In the genomic region with DNA sequence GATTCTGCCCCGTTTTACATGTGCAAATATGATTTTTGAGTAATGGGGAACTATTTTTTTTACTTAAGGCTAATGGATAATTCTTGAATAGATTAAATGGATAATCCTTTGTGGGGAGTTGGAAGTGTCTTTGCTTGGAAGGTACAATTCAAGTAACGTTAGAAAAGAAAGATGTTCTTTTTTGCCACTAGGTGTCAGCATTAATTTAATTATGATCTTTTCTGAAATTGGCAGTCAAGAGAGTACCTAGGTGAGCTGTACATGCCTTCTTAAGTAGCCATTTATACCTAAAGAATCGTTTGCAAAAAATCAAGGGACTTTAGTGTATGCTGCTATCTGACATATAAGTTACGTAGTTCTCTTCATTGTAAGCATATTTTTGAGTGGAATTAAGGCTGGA, we compare ENCODE assay signal across 8 cellular contexts. TPM values are rescaled to one million over a fixed set of nuclear protein-coding genes. Genes with fewer than 3 reads are reported as not detected.
DNase-seq lines count a peak whose midpoint lies in the region; ATAC-seq and TF ChIP-seq lines count a peak whose summit lies in the region.

No MANE protein-coding gene starts in this region.

- H3K9me3 ChIP-seq in BE2C, result no peaks in the 10 kb centered on the region
- H3K9me3 ChIP-seq in OCI-LY7 (ENCODE audit: low read length), result no peaks in the 10 kb centered on the region
- no peaks in the 10 kb centered on the region for H3K9me3 ChIP-seq in lower lobe of right lung

- DNase-seq in BE2C (no peak), OCI-LY7 (ENCODE audit: low spot score) (peak; percentile 78), cerebellar cortex (ENCODE audit: low spot score) (peak; percentile 87), lower lobe of right lung (no peak), OCI-M2 (lab: John Stamatoyannopoulos, UW; ENCODE audit: unreplicated experiment) (no peak)

- peaks cover 6% of the 10 kb centered on the region for H4K20me1 ChIP-seq in KMS-11 (ENCODE audit: insufficient read depth)
- no peaks in the 10 kb centered on the region for H4K20me1 ChIP-seq in OCI-LY7 (ENCODE audit: insufficient read depth, low read length)

- H3K27me3 ChIP-seq in BE2C (no peaks in the 10 kb centered on the region), KMS-11 (ENCODE audit: insufficient read depth, low read depth) (no peaks in the 10 kb centered on the region), lower lobe of right lung (ENCODE audit: low read depth) (no peaks in the 10 kb centered on the region)

- no peak overlapping the region for H2AFZ ChIP-seq in KMS-11 (ENCODE audit: low read depth)
- H2AFZ ChIP-seq in OCI-LY7 (ENCODE audit: low read length), result no peak overlapping the region

- ATAC-seq in GM18511 (IDR thresholded peaks at IDR 0.05; ENCODE audit: unreplicated experiment) (peak; percentile 39), lower lobe of right lung (peak in 1 of 2 donors; percentile 50), GM18870 (IDR thresholded peaks at IDR 0.05; ENCODE audit: unreplicated experiment) (no peak)

- TF ChIP-seq CTCF in BE2C (IDR thresholded peaks at IDR 0.05; ENCODE audit: low read depth, low read length) (peak; percentile 25), KMS-11 (conservative IDR thresholded peaks at IDR 0.05; ENCODE audit: low read depth, low read length) (peak; percentile 83), OCI-LY7 (conservative IDR thresholded peaks at IDR 0.05; ENCODE audit: low read length) (peak; percentile 83), lower lobe of right lung (IDR thresholded peaks at IDR 0.05) (peak; percentile 52)

- H3K36me3 ChIP-seq in BE2C (peaks cover 16% of the 10 kb centered on the region), KMS-11 (ENCODE audit: insufficient read depth) (no peaks in the 10 kb centered on the region), OCI-LY7 (ENCODE audit: insufficient read depth, low read length) (peaks cover 20% of the 10 kb centered on the region), lower lobe of right lung (peaks cover 11% of the 10 kb centered on the region)

- H3K4me2 ChIP-seq in KMS-11 (peak overlapping the region; percentile 79), OCI-LY7 (ENCODE audit: low read length) (peak overlapping the region; percentile 70)

- CTCF ChIA-PET in OCI-LY7 (lab: Charles Lee; ENCODE audit: unreplicated experiment), result interaction anchor here (0.7 kb wide), 1 partner anchor 341 kb away, joined by 6 read pairs; no protein-coding TSS in a partner anchor

- H3K27ac ChIP-seq in KMS-11, result no peak overlapping the region
- peak overlapping the region; percentile 74 for H3K27ac ChIP-seq in OCI-LY7 (ENCODE audit: low read depth, low read length, poor library complexity, severe bottlenecking)
- H3K27ac ChIP-seq in lower lobe of right lung, result no peak overlapping the region

- H3K9me2 ChIP-seq in OCI-LY7 (ENCODE audit: insufficient read depth, low read length), result no peaks in the 10 kb centered on the region

- H3K4me1 ChIP-seq in BE2C (no peaks in the 10 kb centered on the region; the same call in 1 of the 2 replicates), KMS-11 (ENCODE audit: low read depth, poor library complexity, severe bottlenecking) (peaks cover 25% of the 10 kb centered on the region), OCI-LY7 (ENCODE audit: insufficient read depth, low read length, poor library complexity, severe bottlenecking) (peaks cover 25% of the 10 kb centered on the region), lower lobe of right lung (peaks cover 22% of the 10 kb centered on the region)

- intact Hi-C loops in OCI-LY7 (cut with micrococcal nuclease; ENCODE audit: unreplicated experiment) (loop anchor here (1.0 to 10.0 kb wide), 2 partner anchors 217 to 271 kb away; partner anchors contain the start of gene TP53BP2), lower lobe of right lung (cut with DNase I) (loop anchor here (5.0 kb wide), 1 partner anchor 216 kb away; the partner anchor contains the start of gene NVL)

- H3K79me2 ChIP-seq in KMS-11 (ENCODE audit: insufficient read depth, low read depth) (peaks cover 70% of the 10 kb centered on the region), OCI-LY7 (ENCODE audit: insufficient read depth, low read depth, low read length) (peaks cover 77% of the 10 kb centered on the region)

- H3K9ac ChIP-seq in KMS-11, result no peak overlapping the region

- H3K4me3 ChIP-seq in BE2C (ENCODE audit: low read depth, low read length), result no peak overlapping the region
- no peak overlapping the region for H3K4me3 ChIP-seq in KMS-11 (IDR thresholded peaks at IDR 0.05; ENCODE audit: insufficient read depth, low read depth, low read length)
- H3K4me3 ChIP-seq in OCI-LY7 (ENCODE audit: low read depth, low read length, poor library complexity, severe bottlenecking), result peak overlapping the region; percentile 78
- H3K4me3 ChIP-seq in lower lobe of right lung, result no peak overlapping the region

- POLR2A ChIA-PET in OCI-LY7 (lab: Charles Lee), result interaction anchor here (0.6 to 1.4 kb wide), 9 partner anchors 14 to 360 kb away, joined by 3 to 8 read pairs (median 4); partner anchors contain the start of gene DEGS1

- no TSS peak for BruUV-seq in OCI-LY7 (replicated peaks; lab: Mats Ljungman, UMichigan)

RNA-seq across cellular contexts. Expression of gene FBXO28, which starts 2.2 kb away (rescaled TPM):
- polyA plus RNA-seq in BE2C (2012; ENCODE audit: insufficient read depth, insufficient read length, low read depth), result 14.1 TPM
- total RNA-seq in OCI-LY7 (2014; rRNA removed; shearing (Covaris generic)), result 23.3 and 25.1 TPM in 2 replicates
- total RNA-seq in OCI-LY7 (2022), result 17.4 and 20.1 TPM in 2 replicates
- 32.0 TPM for total RNA-seq in lower lobe of right lung

Comparison
In these comparisons a context has a peak if more than half of its experiments do, and no peak if none do; other contexts are left out.
1. DNase-seq: peak in OCI-LY7 (single experiment) and cerebellar cortex (single experiment); none in BE2C (single experiment), lower lobe of right lung (single experiment) and OCI-M2 (single experiment).
2. CTCF ChIP-seq: peak in every context shown above with its lines; median percentile 83 in KMS-11; 83 in OCI-LY7; 52 in lower lobe of right lung; 25 in BE2C.